8 cellular contexts compared by ENCODE assay signal in the genomic region with DNA sequence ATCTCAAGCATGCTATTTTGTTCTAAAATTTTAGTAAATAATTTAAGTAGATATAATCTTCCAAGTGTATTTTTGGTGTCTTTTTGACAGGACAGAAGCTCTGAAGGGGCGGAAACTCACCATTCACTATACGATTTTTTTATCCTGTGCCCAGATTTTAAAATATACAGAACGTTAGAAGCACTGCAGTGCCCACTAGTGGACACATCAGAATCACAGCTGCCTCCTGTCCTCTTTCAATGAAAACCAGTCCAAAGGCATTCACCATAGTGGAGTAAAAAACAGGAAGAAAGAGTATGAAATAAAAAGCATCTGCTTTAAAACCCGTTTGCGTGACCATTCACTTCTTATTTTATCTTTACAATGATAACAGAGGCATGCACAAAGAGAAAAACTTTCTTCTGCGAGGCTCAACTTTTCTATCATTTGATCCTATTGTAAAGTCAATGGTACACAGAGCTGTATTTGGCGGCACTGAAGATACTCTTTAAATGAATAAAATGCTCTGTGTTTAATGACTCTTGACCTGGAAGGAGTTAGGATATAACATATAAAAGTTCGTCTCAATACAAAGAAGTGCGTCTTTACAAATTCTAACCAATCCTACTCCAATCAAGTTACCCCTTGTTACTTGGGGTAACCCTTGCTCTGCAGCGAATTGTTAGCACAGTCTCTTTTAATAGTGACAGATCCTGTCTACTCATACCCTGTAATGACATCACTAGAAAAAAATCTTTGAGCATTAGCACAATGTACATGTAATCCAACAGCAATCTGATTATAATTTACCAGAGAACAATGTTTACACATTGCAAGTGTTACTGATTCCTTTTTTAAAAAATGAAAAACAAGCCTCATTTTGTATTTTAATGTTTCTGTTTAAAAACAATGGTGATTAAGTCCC.
DNase-seq lines count a peak whose midpoint lies in the region; ATAC-seq, FAIRE-seq and TF ChIP-seq lines count a peak whose summit lies in the region.

No MANE protein-coding gene starts in this region.

- no peak overlapping the region for H2BK120ac ChIP-seq in mesenchymal stem cell (ENCODE audit: low read depth, low read length)

- no peak overlapping the region for H2BK5ac ChIP-seq in mesenchymal stem cell (ENCODE audit: low read depth, low read length, poor library complexity, severe bottlenecking)

- no peaks in the 10 kb centered on the region for H3K27me3 ChIP-seq in BJ (ENCODE audit: control insufficient read depth, insufficient read depth, low read length)
- H3K27me3 ChIP-seq in SU-DHL-6 (ENCODE audit: low read length), result no peaks in the 10 kb centered on the region
- peaks cover 0 to 7% of the 10 kb centered on the region in 2 experiments for H3K27me3 ChIP-seq in mesenchymal stem cell (ENCODE audit: control insufficient read depth in 1 of 2, insufficient read depth in 1 of 2, low read length in 2 of 2)
- no peaks in the 10 kb centered on the region for H3K27me3 ChIP-seq in thoracic aorta (replicated peaks; ENCODE audit: insufficient read depth)

- H2BK12ac ChIP-seq in mesenchymal stem cell (ENCODE audit: low read length in 2 of 2), result no peak overlapping the region

- H4K20me1 ChIP-seq in SU-DHL-6 (ENCODE audit: low read depth, low read length), result no peaks in the 10 kb centered on the region

- H3K79me1 ChIP-seq in mesenchymal stem cell (replicated peaks; ENCODE audit: low read length, poor library complexity, severe bottlenecking), result no peaks in the 10 kb centered on the region

- H3K4me1 ChIP-seq in mesenchymal stem cell (ENCODE audit: control insufficient read depth, insufficient read depth, low read depth, low read length), result no peaks in the 10 kb centered on the region
- no peaks in the 10 kb centered on the region for H3K4me1 ChIP-seq in thoracic aorta (ENCODE audit: control insufficient read depth in 1 of 2, low read depth in 2 of 2)

- H3F3A ChIP-seq in SU-DHL-6 (ENCODE audit: insufficient read depth), result no peaks in the 10 kb centered on the region

- no peaks in the 10 kb centered on the region for H3K9me2 ChIP-seq in SU-DHL-6 (replicated peaks; ENCODE audit: insufficient read depth, low read length)

- H3K4ac ChIP-seq in mesenchymal stem cell (ENCODE audit: low read depth in 1 of 2, low read length in 2 of 2), result no peak overlapping the region

- DNase-seq in BJ (ENCODE audit: low read depth) (peak; percentile 9), NAMALWA (ENCODE audit: low spot score) (peak; percentile 78), mesenchymal stem cell (peak; percentile 37), thoracic aorta (ENCODE audit: low spot score) (no peak)

- peak; percentile 88 for TF ChIP-seq CTCF in BJ (IDR thresholded peaks at IDR 0.05; ENCODE audit: insufficient read depth, low read depth, low read length)
- peak; percentile 81 for TF ChIP-seq CTCF in SU-DHL-6 (IDR thresholded peaks at IDR 0.05; ENCODE audit: insufficient read depth, low read length, poor library complexity, severe bottlenecking)
- peak; percentile 72 for TF ChIP-seq CTCF in thoracic aorta (IDR thresholded peaks at IDR 0.05)

- H3K23ac ChIP-seq in mesenchymal stem cell (ENCODE audit: low read length in 2 of 2), result no peak overlapping the region

- no peaks in the 10 kb centered on the region for H3K79me2 ChIP-seq in SU-DHL-6 (ENCODE audit: insufficient read depth, low read length)

- CTCF ChIA-PET in BJ (lab: Yijun Ruan, JAX), result interaction anchor here (0.7 to 2.5 kb wide), 14 partner anchors 10 to 1832 kb away, joined by 3 to 12 read pairs (median 4); no protein-coding TSS in a partner anchor

- POLR2A ChIA-PET in BJ (lab: Charles Lee), result interaction anchor here (0.6 kb wide), 1 partner anchor 898 kb away, joined by 4 read pairs; no protein-coding TSS in a partner anchor

- H3K27ac ChIP-seq in SU-DHL-6 (ENCODE audit: low read depth, low read length) (no peak overlapping the region), mesenchymal stem cell (ENCODE audit: low read length, poor library complexity, severe bottlenecking) (no peak overlapping the region), thoracic aorta (no peak overlapping the region)

- H3K4me2 ChIP-seq in SU-DHL-6 (ENCODE audit: low read depth, low read length, poor library complexity, severe bottlenecking), result no peak overlapping the region
- H3K4me2 ChIP-seq in mesenchymal stem cell (ENCODE audit: low read length, poor library complexity, severe bottlenecking), result no peak overlapping the region

- no peak overlapping the region for H2AFZ ChIP-seq in SU-DHL-6 (ENCODE audit: low read depth, low read length, severe bottlenecking)
- H2AFZ ChIP-seq in mesenchymal stem cell (ENCODE audit: low read depth, low read length), result no peak overlapping the region

- H3K18ac ChIP-seq in mesenchymal stem cell (ENCODE audit: low read depth in 1 of 2, low read length in 2 of 2), result no peak overlapping the region

- FAIRE-seq in endometrium (lab: Jason Lieb, UNC), result peak; percentile 65

- ATAC-seq in GM18867 (IDR thresholded peaks at IDR 0.05; ENCODE audit: unreplicated experiment) (peak; percentile 65), thoracic aorta (ENCODE audit: insufficient number of reproducible peaks, low FRiP score, low read depth) (no peak), HG03460 (IDR thresholded peaks at IDR 0.05; ENCODE audit: unreplicated experiment) (no peak)

- H3K4me3 ChIP-seq in BJ (ENCODE audit: low read depth, low read length), result no peak overlapping the region
- H3K4me3 ChIP-seq in SU-DHL-6 (ENCODE audit: insufficient read depth, low read length, poor library complexity, severe bottlenecking), result no peak overlapping the region
- no peak overlapping the region for H3K4me3 ChIP-seq in mesenchymal stem cell (ENCODE audit: insufficient read depth in 1 of 2, low read depth in 1 of 2, low read length in 2 of 2)
- no peak overlapping the region for H3K4me3 ChIP-seq in thoracic aorta

- no peak overlapping the region for H3K14ac ChIP-seq in mesenchymal stem cell (ENCODE audit: low read length in 2 of 2)

- H4K8ac ChIP-seq in mesenchymal stem cell (ENCODE audit: low read length), result no peak overlapping the region

- 51% methylated on average over 5 of the region's 10 CpGs for WGBS in mesenchymal stem cell

- H3K36me3 ChIP-seq in BJ (ENCODE audit: control insufficient read depth, insufficient read depth, low read length) (no peaks in the 10 kb centered on the region), SU-DHL-6 (ENCODE audit: low read length) (no peaks in the 10 kb centered on the region), mesenchymal stem cell (ENCODE audit: control insufficient read depth in 1 of 2, insufficient read depth in 2 of 2, low read depth in 1 of 2, low read length in 2 of 2) (no peaks in the 10 kb centered on the region), thoracic aorta (no peaks in the 10 kb centered on the region)

- no peak overlapping the region for H4K91ac ChIP-seq in mesenchymal stem cell (ENCODE audit: low read length)

- H2AK5ac ChIP-seq in mesenchymal stem cell (ENCODE audit: low read length, severe bottlenecking), result no peak overlapping the region

- no peak overlapping the region for H3K9ac ChIP-seq in SU-DHL-6 (ENCODE audit: low read length)
- peak overlapping the region; percentile 10 for H3K9ac ChIP-seq in mesenchymal stem cell (ENCODE audit: low read length)

- H3K9me3 ChIP-seq in SU-DHL-6 (ENCODE audit: insufficient read depth, low read length) (no peaks in the 10 kb centered on the region), mesenchymal stem cell (ENCODE audit: control insufficient read depth, low read length) (no peaks in the 10 kb centered on the region), thoracic aorta (no peaks in the 10 kb centered on the region)

- H2BK15ac ChIP-seq in mesenchymal stem cell (ENCODE audit: low read depth, poor library complexity, severe bottlenecking), result no peak overlapping the region
